In genomic region chrX:147675819-147676218, GRCh38 we compare ENCODE assay signal across 19 cellular contexts.
DNase-seq lines count a peak whose midpoint lies in the region; ATAC-seq and TF ChIP-seq lines count a peak whose summit lies in the region.
"Had no signal": no experiment of that assay in that cellular context is flagged by ENCODE, and none has a peak within 500 bp of the region (broad histone marks: within the 10 kb centered on the region; RNA-seq: fewer than 3 reads in every experiment).

No MANE protein-coding gene starts in this region.

- no peaks in the 10 kb centered on the region for H3K4me1 ChIP-seq in endodermal cell (ENCODE audit: control insufficient read depth, insufficient read depth, low read length)
- H3K4me1 ChIP-seq: BLaER1 had no signal

- no peak overlapping the region for H3K9ac ChIP-seq in endodermal cell (ENCODE audit: extremely low read depth, low read length, poor library complexity, severe bottlenecking)
- H3K9ac ChIP-seq: BLaER1 had no signal

- peak overlapping the region; percentile 9 for H3K27ac ChIP-seq in KOPT-K1 (ENCODE audit: low read depth, low read length, poor library complexity, severe bottlenecking)
- H3K27ac ChIP-seq in endodermal cell (ENCODE audit: low read depth, low read length) = no peak overlapping the region
- H3K27ac ChIP-seq: BLaER1, HL-60 had no signal

- H3K4me3 Mint-ChIP-seq in endodermal cell = no peak overlapping the region
- no peak overlapping the region for H3K4me3 Mint-ChIP-seq in T-helper 17 cell
- H3K4me3 Mint-ChIP-seq in effector memory CD8-positive, alpha-beta T cell = no peak overlapping the region
- H3K4me3 Mint-ChIP-seq: CD14-positive monocyte; CD8-positive, alpha-beta T cell had no signal

- ATAC-seq in GM19035 (IDR thresholded peaks at IDR 0.05; ENCODE audit: unreplicated experiment) = no peak
- no peak for ATAC-seq in T-helper 17 cell
- ATAC-seq in effector memory CD8-positive, alpha-beta T cell (replicated peaks) = no peak
- ATAC-seq in GM21515 (IDR thresholded peaks at IDR 0.05; ENCODE audit: unreplicated experiment) = no peak
- ATAC-seq: CD8-positive, alpha-beta T cell; K562 had no signal

- no peaks in the 10 kb centered on the region for H3K27me3 ChIP-seq in endodermal cell (ENCODE audit: control insufficient read depth, insufficient read depth, low read length, poor library complexity, severe bottlenecking)

- H3K4me1 Mint-ChIP-seq in endodermal cell = no peaks in the 10 kb centered on the region
- no peaks in the 10 kb centered on the region for H3K4me1 Mint-ChIP-seq in T-helper 17 cell
- no peaks in the 10 kb centered on the region for H3K4me1 Mint-ChIP-seq in effector memory CD8-positive, alpha-beta T cell (ENCODE audit: low read depth in 2 of 2)

- WGBS in endodermal cell (ENCODE audit: insufficient coverage in 1 of 2, insufficient read length in 1 of 2), 2 experiments = 80 to 92% methylated on average over 1 to 2 of the region's 2 CpGs

- no peak overlapping the region for H3K4me3 ChIP-seq in endodermal cell (ENCODE audit: low read length)
- H3K4me3 ChIP-seq: BLaER1, K562 had no signal

- H3K9me3 Mint-ChIP-seq in endodermal cell = peaks cover 66% of the 10 kb centered on the region
- no peaks in the 10 kb centered on the region for H3K9me3 Mint-ChIP-seq in effector memory CD8-positive, alpha-beta T cell
- H3K9me3 Mint-ChIP-seq: CD8-positive, alpha-beta T cell had no signal

- H3K27ac Mint-ChIP-seq in endodermal cell = no peak overlapping the region
- H3K27ac Mint-ChIP-seq in T-helper 17 cell = no peak overlapping the region
- H3K27ac Mint-ChIP-seq in effector memory CD8-positive, alpha-beta T cell = no peak overlapping the region
- H3K27ac Mint-ChIP-seq: CD14-positive monocyte; CD8-positive, alpha-beta T cell had no signal

- peaks cover 81% of the 10 kb centered on the region for H3K27me3 Mint-ChIP-seq in endodermal cell (ENCODE audit: insufficient read depth)
- no peaks in the 10 kb centered on the region for H3K27me3 Mint-ChIP-seq in T-helper 17 cell
- no peaks in the 10 kb centered on the region for H3K27me3 Mint-ChIP-seq in effector memory CD8-positive, alpha-beta T cell

- H3K9me3 ChIP-seq in KOPT-K1 (ENCODE audit: insufficient read depth, low read length, poor library complexity, severe bottlenecking) = peaks cover 13% of the 10 kb centered on the region
- H3K9me3 ChIP-seq in endodermal cell (ENCODE audit: control insufficient read depth, low read length) = peaks cover 16% of the 10 kb centered on the region
- H3K9me3 ChIP-seq in T-helper 17 cell (ENCODE audit: control insufficient read depth, low read length, poor library complexity, severe bottlenecking) = no peaks in the 10 kb centered on the region
- H3K9me3 ChIP-seq: BLaER1 had no signal

- peak; percentile 38 for DNase-seq in ELF-1 (ENCODE audit: low read depth, low spot score)
- peak; percentile 54 for DNase-seq in endodermal cell
- peak; percentile 7 for DNase-seq in iPS-NIHi11 (ENCODE audit: low spot score)
- no peak for DNase-seq in T-helper 17 cell
- DNase-seq in effector memory CD8-positive, alpha-beta T cell = no peak
- DNase-seq: 8988T; Calu3; CD8-positive, alpha-beta T cell; DMS79 treated with DMSO at 0.1 percent for 48 hours; EL; HCEC 1CT; Karpas-422 had no signal

- no peaks in the 10 kb centered on the region for H3K36me3 ChIP-seq in KOPT-K1 (ENCODE audit: insufficient read depth, low read length)
- H3K36me3 ChIP-seq in endodermal cell (ENCODE audit: control insufficient read depth, insufficient read depth, low read length) = no peaks in the 10 kb centered on the region
- H3K36me3 ChIP-seq: BLaER1 had no signal

- H3K36me3 Mint-ChIP-seq in endodermal cell (ENCODE audit: low read depth) (no peaks in the 10 kb centered on the region), T-helper 17 cell (ENCODE audit: low read depth) (no peaks in the 10 kb centered on the region)
- no peaks in the 10 kb centered on the region for H3K36me3 Mint-ChIP-seq in effector memory CD8-positive, alpha-beta T cell (ENCODE audit: insufficient read depth)
- H3K36me3 Mint-ChIP-seq: CD14-positive monocyte; CD8-positive, alpha-beta T cell had no signal

- TF ChIP-seq CTCF in endodermal cell (conservative IDR thresholded peaks at IDR 0.05) = no peak

Comparison
In these comparisons a context has a peak if more than half of its experiments do, and no peak if none do; other contexts are left out.
1. DNase-seq: peak in ELF-1 (single experiment), endodermal cell (single experiment) and iPS-NIHi11 (single experiment); none in T-helper 17 cell (0 of 3) and effector memory CD8-positive, alpha-beta T cell (0 of 3).